ENCODE assay signal across 9 cellular contexts in genomic region chrX:64093761-64094160, GRCh38.
A peak's percentile ranks its signal among the peaks of the same experiment; 100 is the strongest.
DNase-seq lines count a peak whose midpoint lies in the region; ATAC-seq and TF ChIP-seq lines count a peak whose summit lies in the region.
"Had no signal": no experiment of that assay in that cellular context is flagged by ENCODE, and none has a peak within 500 bp of the region (broad histone marks: within the 10 kb centered on the region; RNA-seq: fewer than 3 reads in every experiment).

No MANE protein-coding gene starts in this region.

- no peak for TF ChIP-seq EP300 in upper lobe of left lung (IDR thresholded peaks at IDR 0.05)

- H3K27ac Mint-ChIP-seq in activated naive CD4-positive, alpha-beta T cell treated with anti-CD3 and anti-CD28 coated beads for 36 hours = no peak overlapping the region
- H3K27ac Mint-ChIP-seq: T-helper 1 cell treated with Interleukin-12 subunit alpha and Interleukin-12 subunit beta and Interleukin-4 antibody, amounts not matched to agents 30 μg/mL and 1 μg/mL, for 36 hours had no signal

- 5 to 12% methylated on average over 2 of the region's 2 CpGs for WGBS in upper lobe of left lung, 2 donors
- 0 to 4% methylated on average over 2 of the region's 2 CpGs for WGBS in thyroid gland, 2 donors

- H3K4me1 ChIP-seq in upper lobe of left lung = no peaks in the 10 kb centered on the region
- no peaks in the 10 kb centered on the region for H3K4me1 ChIP-seq in thyroid gland

- H3K27me3 Mint-ChIP-seq in activated naive CD4-positive, alpha-beta T cell treated with anti-CD3 and anti-CD28 coated beads for 36 hours (ENCODE audit: low read depth) = no peaks in the 10 kb centered on the region

- peak; percentile 18; the same call in 1 of the 2 replicates for TF ChIP-seq CTCF in GM12874 (IDR thresholded peaks at IDR 0.05; ENCODE audit: insufficient read depth, low read depth, low read length)
- TF ChIP-seq CTCF in upper lobe of left lung (IDR thresholded peaks at IDR 0.05) = peak in 2 of 6 experiments; percentile 7 to 11
- TF ChIP-seq CTCF in thyroid gland (IDR thresholded peaks at IDR 0.05) = peak in 2 of 6 experiments; percentile 8 to 22

- no peaks in the 10 kb centered on the region for H3K36me3 Mint-ChIP-seq in activated naive CD4-positive, alpha-beta T cell treated with anti-CD3 and anti-CD28 coated beads for 36 hours (ENCODE audit: low read depth)

- H3K27me3 ChIP-seq in upper lobe of left lung (no peaks in the 10 kb centered on the region), thyroid gland (no peaks in the 10 kb centered on the region)

- ATAC-seq in upper lobe of left lung (ENCODE audit: low FRiP score in 2 of 2) = no peak
- ATAC-seq in stimulated activated naive CD8-positive, alpha-beta T cell treated with anti-CD3 and anti-CD28 coated beads, Interleukin-15, Interleukin-2, amounts not matched to agents 100 U/mL and 50 U/mL, for 24 hours = no peak

- no peak overlapping the region for H3K27ac ChIP-seq in upper lobe of left lung
- no peak overlapping the region for H3K27ac ChIP-seq in thyroid gland

- H3K36me3 ChIP-seq in upper lobe of left lung (no peaks in the 10 kb centered on the region), thyroid gland (no peaks in the 10 kb centered on the region)

- no peaks in the 10 kb centered on the region for H3K4me1 Mint-ChIP-seq in activated naive CD4-positive, alpha-beta T cell treated with anti-CD3 and anti-CD28 coated beads for 36 hours (ENCODE audit: low read depth)

- CTCF ChIA-PET in activated naive CD4-positive, alpha-beta T cell treated with anti-CD3 and anti-CD28 coated beads for 36 hours (lab: Charles Lee) = no interaction called here

- H3K4me3 Mint-ChIP-seq in activated naive CD4-positive, alpha-beta T cell treated with anti-CD3 and anti-CD28 coated beads for 36 hours = no peak overlapping the region
- H3K4me3 Mint-ChIP-seq: T-helper 1 cell treated with Interleukin-12 subunit alpha and Interleukin-12 subunit beta and Interleukin-4 antibody, amounts not matched to agents 30 μg/mL and 1 μg/mL, for 36 hours had no signal

- no peak for TF ChIP-seq POLR2A in upper lobe of left lung (IDR thresholded peaks at IDR 0.05)
- TF ChIP-seq POLR2A in thyroid gland (IDR thresholded peaks at IDR 0.05) = no peak

- intact Hi-C loops in activated naive CD4-positive, alpha-beta T cell treated with anti-CD3 and anti-CD28 coated beads for 36 hours (cut with micrococcal nuclease) = loop anchor here (10.0 kb wide), 1 partner anchor 801 kb away; no protein-coding TSS in a partner anchor
- intact Hi-C loops in thyroid gland (cut with DNase I) = loop anchor here (10.0 kb wide), 1 partner anchor 49 kb away; no protein-coding TSS in a partner anchor

- no peaks in the 10 kb centered on the region for H3K9me3 ChIP-seq in upper lobe of left lung
- no peaks in the 10 kb centered on the region for H3K9me3 ChIP-seq in thyroid gland

- no peak overlapping the region for H3K4me3 ChIP-seq in upper lobe of left lung
- H3K4me3 ChIP-seq in thyroid gland (replicated peaks in 1 of 3) = no peak overlapping the region

- in situ Hi-C loops in ACHN (cut with HindIII; ENCODE audit: low pct_ligation_motif_present, low pct_unique_long_range_greater_than_20kb, low sequenced_read_pairs) = no loop called here

- H3K9me3 Mint-ChIP-seq in activated naive CD4-positive, alpha-beta T cell treated with anti-CD3 and anti-CD28 coated beads for 36 hours = peaks cover 2% of the 10 kb centered on the region

- DNase-seq in ACHN (peak; percentile 0), SW480 (ENCODE audit: low spot score) (peak; percentile 21), kidney tubule cell (ENCODE audit: low spot score) (peak; percentile 6), upper lobe of left lung (no peak), thyroid gland (no peak)
- no peak for DNase-seq in activated naive CD4-positive, alpha-beta T cell treated with anti-CD3 and anti-CD28 coated beads for 36 hours
- no peak for DNase-seq in stimulated activated naive CD8-positive, alpha-beta T cell treated with anti-CD3 and anti-CD28 coated beads, Interleukin-15, Interleukin-2, amounts not matched to agents 100 U/mL and 50 U/mL, for 24 hours

Comparison
In these comparisons a context has a peak if more than half of its experiments do, and no peak if none do; other contexts are left out.
1. DNase-seq: peak in ACHN (single experiment), SW480 (single experiment) and kidney tubule cell (single experiment); none in activated naive CD4-positive, alpha-beta T cell treated with anti-CD3 and anti-CD28 coated beads for 36 hours (single experiment), upper lobe of left lung (0 of 2), stimulated activated naive CD8-positive, alpha-beta T cell treated with anti-CD3 and anti-CD28 coated beads, Interleukin-15, Interleukin-2, amounts not matched to agents 100 U/mL and 50 U/mL, for 24 hours (single experiment) and thyroid gland (0 of 2).